In the genomic region with DNA sequence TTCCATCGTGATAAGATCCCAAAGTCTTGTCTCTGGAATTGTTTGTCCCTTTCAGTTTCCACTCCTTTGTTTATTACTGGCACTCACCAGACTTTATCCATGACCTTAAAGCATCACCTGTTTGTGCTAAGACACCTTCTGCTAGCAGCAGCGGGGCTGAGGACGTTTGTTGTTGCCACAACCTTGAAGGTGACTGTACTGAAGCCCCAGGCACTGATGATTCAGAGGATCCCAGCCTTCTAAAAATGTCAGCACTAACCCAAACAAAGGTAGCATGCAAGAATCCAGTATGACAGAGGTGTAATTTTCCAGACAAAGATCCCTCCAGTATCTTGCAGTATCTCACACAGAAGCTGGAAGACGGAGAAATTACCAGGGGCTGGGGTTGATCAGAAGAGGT, we compare ENCODE assay signal across 26 cellular contexts. TPM values are rescaled to one million over a fixed set of nuclear protein-coding genes. Genes with fewer than 3 reads are reported as not detected.
"Had no signal": no experiment of that assay in that cellular context is flagged by ENCODE, and none has a peak within 500 bp of the region (broad histone marks: within the 10 kb centered on the region; RNA-seq: fewer than 3 reads in every experiment).

No MANE protein-coding gene starts in this region.

- DNase-seq: activated CD4-positive, alpha-beta T cell treated with anti-CD3 and anti-CD28 coated beads for 48 hours; activated CD4-positive, alpha-beta T cell treated with anti-CD3 and anti-CD28 coated beads, Interleukin-2, amount 50 U/mL, for 4 hours; activated CD4-positive, CD25-positive, alpha-beta regulatory T cell treated with anti-CD3 and anti-CD28 coated beads, Interleukin-2, amount 50 U/mL, for 72 hours; activated CD8-positive, alpha-beta T cell treated with anti-CD3 and anti-CD28 coated beads, Interleukin-2, amount 10 ng/mL, durations not matched to agents 7 days and 5 days; activated effector memory CD4-positive, alpha-beta T cell treated with anti-CD3 and anti-CD28 coated beads, Interleukin-2, amount 50 U/mL, for 16 hours; activated naive CD4-positive, alpha-beta T cell treated with anti-CD3 and anti-CD28 coated beads, Interleukin-2, amount 10 ng/mL, durations not matched to agents 7 days and 5 days; activated naive CD8-positive, alpha-beta T cell treated with anti-CD3 and anti-CD28 coated beads for 36 hours; activated T-cell treated with anti-CD3 and anti-CD28 coated beads, Interleukin-2, amount 50 U/mL, for 4 hours; anterior cingulate cortex; central memory CD4-positive, alpha-beta T cell; NCI-H1092; NCI-H1417; NCI-H1694; NCI-H2029; NCI-H2107; NCI-H2171 treated with DMSO at 0.1 percent for 48 hours; NCI-H510A treated with DMSO at 0.1 percent for 48 hours; NCI-H69; NK-92 treated with Interleukin-12 subunit alpha and Interleukin-12 subunit beta, amount 100 ng/mL, for 24 hours; OCI-M1; SHP77 treated with DMSO at 0.1 percent for 48 hours; T-helper 17 cell; T-helper 9 cell had no signal

- ATAC-seq: activated CD8-positive, alpha-beta T cell treated with anti-CD3 and anti-CD28 coated beads, Interleukin-2, amount 10 ng/mL, durations not matched to agents 7 days and 5 days; activated T-cell treated with anti-CD3 and anti-CD28 coated beads, Interleukin-2, amount 50 U/mL, for 4 hours; T-helper 17 cell; WTC11 had no signal

RNA-seq across cellular contexts. Expression of a gene that starts 35.6 kb away (rescaled TPM):
- total RNA-seq: activated CD8-positive, alpha-beta T cell treated with anti-CD3 and anti-CD28 coated beads, Interleukin-2, amount 10 ng/mL, durations not matched to agents 7 days and 5 days; activated naive CD8-positive, alpha-beta T cell treated with anti-CD3 and anti-CD28 coated beads for 36 hours; activated T-cell treated with anti-CD3 and anti-CD28 coated beads, Interleukin-2, amount 50 U/mL, for 4 hours; SK-MEL-5; T-helper 17 cell had no signal
- polyA plus RNA-seq: adipose tissue had no signal
